Comparison of ENCODE assay signal across 8 cellular contexts in genomic region chr18:32092422-32093105, GRCh38. TPM values are rescaled to one million over a fixed set of nuclear protein-coding genes. Genes with fewer than 3 reads are reported as not detected.
A peak's percentile ranks its signal among the peaks of the same experiment; 100 is the strongest.
DNase-seq lines count a peak whose midpoint lies in the region; ATAC-seq, FAIRE-seq and TF ChIP-seq lines count a peak whose summit lies in the region.

No MANE protein-coding gene starts in this region.

- peaks cover 45% of the 10 kb centered on the region for H3K36me3 ChIP-seq in DOHH2 (ENCODE audit: control insufficient read depth, low read length)
- H3K36me3 ChIP-seq in GM23248 (ENCODE audit: low read depth): no peaks in the 10 kb centered on the region
- peaks cover 30% of the 10 kb centered on the region; the same call in 1 of the 2 replicates for H3K36me3 ChIP-seq in Karpas-422 (ENCODE audit: insufficient read depth, low read length)
- no peaks in the 10 kb centered on the region for H3K36me3 ChIP-seq in fibroblast of lung (ENCODE audit: control insufficient read depth, insufficient read depth, low read length)

- no peak for FAIRE-seq in RCC 7860 (lab: Jason Lieb, UNC)

- DNase-seq in GM23248: peak; percentile 99
- peak; percentile 99 for DNase-seq in Karpas-422
- DNase-seq in RCC 7860 (ENCODE audit: low spot score): peak; percentile 87
- peak; percentile 100 for DNase-seq in activated T-helper 1 cell treated with anti-CD3 and anti-CD28 coated beads, Interleukin-2, amount 50 U/mL, for 16 hours (ENCODE audit: low read depth in 1 of 2, low spot score in 1 of 2)
- DNase-seq in fibroblast of lung (ENCODE audit: low read depth in 2 of 2): peak; percentile 95 to 97
- DNase-seq in naive thymus-derived CD8-positive, alpha-beta T cell: peak in 9 of 10 donors; percentile 98 to 100 (median 99)
- DNase-seq in stimulated activated naive B cell treated with anti-CD40 and anti-IgM and Interleukin-4, amounts not matched to agents 10 μg/mL and 1 μg/mL and 100 μg/mL, for 72 hours: peak; percentile 99

- H3K9ac ChIP-seq in GM23248: peak overlapping the region; percentile 97
- peak overlapping the region; percentile 97 for H3K9ac ChIP-seq in Karpas-422 (ENCODE audit: low read length)
- peak overlapping the region; percentile 92 for H3K9ac ChIP-seq in fibroblast of lung (ENCODE audit: insufficient read depth, low read length)

- H3K4me1 Mint-ChIP-seq in naive thymus-derived CD8-positive, alpha-beta T cell: peaks cover 23 to 48% (median 46%) of the 10 kb centered on the region in 4 donors
- H3K4me1 Mint-ChIP-seq in stimulated activated naive B cell treated with anti-CD40 and anti-IgM and Interleukin-4, amounts not matched to agents 10 μg/mL and 1 μg/mL and 100 μg/mL, for 72 hours: peaks cover 23 to 39% of the 10 kb centered on the region in 2 donors

- peak overlapping the region; percentile 91 for H2AFZ ChIP-seq in GM23248
- 0 out of 2 replicates have a peak overlapping the region, but pooled peaks have one; percentile 45 for H2AFZ ChIP-seq in Karpas-422 (ENCODE audit: low read length)
- peak overlapping the region; percentile 87 for H2AFZ ChIP-seq in fibroblast of lung (ENCODE audit: low read length)

- peaks cover 5 to 27% (median 6%) of the 10 kb centered on the region in 3 donors for H3K36me3 Mint-ChIP-seq in naive thymus-derived CD8-positive, alpha-beta T cell
- peaks cover 30 to 40% of the 10 kb centered on the region in 2 donors for H3K36me3 Mint-ChIP-seq in stimulated activated naive B cell treated with anti-CD40 and anti-IgM and Interleukin-4, amounts not matched to agents 10 μg/mL and 1 μg/mL and 100 μg/mL, for 72 hours

- ATAC-seq in naive thymus-derived CD8-positive, alpha-beta T cell: peak; percentile 79 to 83
- peak; percentile 86 to 90 for ATAC-seq in stimulated activated naive B cell treated with anti-CD40 and anti-IgM and Interleukin-4, amounts not matched to agents 10 μg/mL and 1 μg/mL and 100 μg/mL, for 72 hours (replicated peaks)

- H4K20me1 ChIP-seq in DOHH2 (ENCODE audit: control insufficient read depth, insufficient read depth, low read depth, low read length) (peaks cover 24% of the 10 kb centered on the region), GM23248 (ENCODE audit: insufficient read depth) (no peaks in the 10 kb centered on the region), Karpas-422 (ENCODE audit: insufficient read depth, low read depth, low read length) (peaks cover 21% of the 10 kb centered on the region; the same call in 1 of the 2 replicates), fibroblast of lung (ENCODE audit: control insufficient read depth, extremely low read depth, insufficient read depth, low read length) (no peaks in the 10 kb centered on the region)

- H3K27ac ChIP-seq in DOHH2 (ENCODE audit: low read depth, low read length): peak overlapping the region; percentile 94
- peak overlapping the region; percentile 98 for H3K27ac ChIP-seq in GM23248
- peak overlapping the region; percentile 93 for H3K27ac ChIP-seq in Karpas-422 (ENCODE audit: low read length)
- H3K27ac ChIP-seq in fibroblast of lung (ENCODE audit: insufficient read depth, low read length): peak overlapping the region; percentile 96

- POLR2A ChIA-PET in naive thymus-derived CD8-positive, alpha-beta T cell (lab: Charles Lee): interaction anchor here (0.5 to 6.1 kb wide), 14 partner anchors 8 to 150 kb away, joined by 3 to 135 read pairs (median 4); partner anchors contain the start of genes RNF125 and TRAPPC8

- H3K27me3 Mint-ChIP-seq in naive thymus-derived CD8-positive, alpha-beta T cell: no peaks in the 10 kb centered on the region
- H3K27me3 Mint-ChIP-seq in stimulated activated naive B cell treated with anti-CD40 and anti-IgM and Interleukin-4, amounts not matched to agents 10 μg/mL and 1 μg/mL and 100 μg/mL, for 72 hours: no peaks in the 10 kb centered on the region

- peak overlapping the region; percentile 76 for H3K4me3 ChIP-seq in DOHH2 (ENCODE audit: low read length)
- peak overlapping the region; percentile 92 for H3K4me3 ChIP-seq in GM23248
- H3K4me3 ChIP-seq in Karpas-422 (ENCODE audit: low read length): peak overlapping the region; percentile 96
- peak overlapping the region; percentile 84 to 97 (median 90) for H3K4me3 ChIP-seq in fibroblast of lung (replicated peaks in 1 of 4; ENCODE audit: control extremely low read depth in 1 of 4, insufficient read depth in 1 of 4, low read depth in 3 of 4, low read length in 4 of 4)

- TF ChIP-seq CTCF in DOHH2 (IDR thresholded peaks at IDR 0.05; ENCODE audit: low read depth, low read length, poor library complexity, severe bottlenecking) (no peak), fibroblast of lung (conservative IDR thresholded peaks at IDR 0.05 in 1 of 2, IDR thresholded peaks at IDR 0.05 in 1 of 2; ENCODE audit: low read depth in 1 of 2, low read length in 2 of 2) (no peak)

- H3K4me2 ChIP-seq in DOHH2 (ENCODE audit: low read length) (peak overlapping the region; percentile 92), GM23248 (ENCODE audit: unreplicated experiment) (peak overlapping the region; percentile 94), Karpas-422 (ENCODE audit: low read depth, low read length, poor library complexity, severe bottlenecking) (peak overlapping the region; percentile 96), fibroblast of lung (ENCODE audit: extremely low read depth, insufficient read depth, low read length) (peak overlapping the region; percentile 88)

- peak overlapping the region; percentile 88 to 99 (median 98) for H3K27ac Mint-ChIP-seq in naive thymus-derived CD8-positive, alpha-beta T cell
- H3K27ac Mint-ChIP-seq in stimulated activated naive B cell treated with anti-CD40 and anti-IgM and Interleukin-4, amounts not matched to agents 10 μg/mL and 1 μg/mL and 100 μg/mL, for 72 hours: peak overlapping the region; percentile 99

- H3K4me1 ChIP-seq in DOHH2 (ENCODE audit: control insufficient read depth, low read length) (peaks cover 24% of the 10 kb centered on the region), GM23248 (ENCODE audit: insufficient read depth) (peaks cover 11% of the 10 kb centered on the region), Karpas-422 (ENCODE audit: low read length) (peaks cover 20% of the 10 kb centered on the region), fibroblast of lung (ENCODE audit: control insufficient read depth, extremely low read depth, insufficient read depth, low read length) (no peaks in the 10 kb centered on the region)

- in situ Hi-C loops in GM23248 (cut with MboI): no loop called here

- H3F3A ChIP-seq in DOHH2 (ENCODE audit: control insufficient read depth, insufficient read depth) (peaks cover 6% of the 10 kb centered on the region), GM23248 (ENCODE audit: insufficient read depth) (peaks cover 12% of the 10 kb centered on the region)

- no peaks in the 10 kb centered on the region for H3K27me3 ChIP-seq in DOHH2 (ENCODE audit: control insufficient read depth, low read length)
- H3K27me3 ChIP-seq in GM23248 (replicated peaks; ENCODE audit: insufficient read depth): no peaks in the 10 kb centered on the region
- H3K27me3 ChIP-seq in Karpas-422 (ENCODE audit: low read length): no peaks in the 10 kb centered on the region
- no peaks in the 10 kb centered on the region for H3K27me3 ChIP-seq in fibroblast of lung (ENCODE audit: control insufficient read depth, insufficient read depth, low read length)

- H3K79me2 ChIP-seq in DOHH2 (ENCODE audit: control insufficient read depth, low read length) (peaks cover 51% of the 10 kb centered on the region), GM23248 (ENCODE audit: insufficient read depth) (peaks cover 46% of the 10 kb centered on the region), Karpas-422 (ENCODE audit: low read length) (peaks cover 51% of the 10 kb centered on the region), fibroblast of lung (ENCODE audit: control insufficient read depth, insufficient read depth, low read length) (peaks cover 47% of the 10 kb centered on the region)

- H3K4me3 Mint-ChIP-seq in naive thymus-derived CD8-positive, alpha-beta T cell: peak overlapping the region; percentile 97 to 99 (median 99)
- peak overlapping the region; percentile 96 to 100 for H3K4me3 Mint-ChIP-seq in stimulated activated naive B cell treated with anti-CD40 and anti-IgM and Interleukin-4, amounts not matched to agents 10 μg/mL and 1 μg/mL and 100 μg/mL, for 72 hours

- no peaks in the 10 kb centered on the region for H3K9me3 ChIP-seq in DOHH2 (ENCODE audit: control insufficient read depth, insufficient read depth, low read length)
- H3K9me3 ChIP-seq in GM23248 (ENCODE audit: low read depth): no peaks in the 10 kb centered on the region
- H3K9me3 ChIP-seq in Karpas-422 (ENCODE audit: low read length): no peaks in the 10 kb centered on the region
- no peaks in the 10 kb centered on the region for H3K9me3 ChIP-seq in fibroblast of lung (ENCODE audit: control insufficient read depth, insufficient read depth, low read depth, low read length)

- WGBS in GM23248 (ENCODE audit: low coverage in 1 of 2, low lambda C conversion rate in 2 of 2, missing lambda C conversion rate in 2 of 2), 2 experiments: 1 to 2% methylated on average over 34 to 65 of the region's 77 CpGs

- no peaks in the 10 kb centered on the region for H3K9me3 Mint-ChIP-seq in naive thymus-derived CD8-positive, alpha-beta T cell
- no peaks in the 10 kb centered on the region for H3K9me3 Mint-ChIP-seq in stimulated activated naive B cell treated with anti-CD40 and anti-IgM and Interleukin-4, amounts not matched to agents 10 μg/mL and 1 μg/mL and 100 μg/mL, for 72 hours

- H3K9me2 ChIP-seq in DOHH2 (replicated peaks; ENCODE audit: control insufficient read depth, low read length) (no peaks in the 10 kb centered on the region), GM23248 (ENCODE audit: insufficient read depth) (no peaks in the 10 kb centered on the region), Karpas-422 (replicated peaks; ENCODE audit: insufficient read depth, low read length) (no peaks in the 10 kb centered on the region)

RNA-seq across cellular contexts. Expression of gene RNF138, which starts 0.9 kb away (rescaled TPM):
- total RNA-seq in GM23248 (2014; rRNA removed; shearing (Covaris generic)): 14.4 and 26.4 TPM in 2 replicates
- polyA plus RNA-seq in GM23248 (2016; fragmentation: Nextera tagmentation; extraction: Ambion mirVana) (15.4 and 19.6 TPM in 2 replicates), fibroblast of lung (15.8 and 21.0 TPM in 2 replicates)
- total RNA-seq in Karpas-422 (2014; rRNA removed; shearing (Covaris generic); ENCODE audit: low replicate concordance): 21.8 and 34.0 TPM in 2 replicates
- total RNA-seq in fibroblast of lung: 20.5 and 24.6 TPM in 2 replicates
- 12.5 and 14.1 TPM in 2 replicates for polyA plus RNA-seq in fibroblast of lung (2012)
- polyA minus RNA-seq in fibroblast of lung (ENCODE audit: low replicate concordance): 2.8 and 8.3 TPM in 2 replicates
- total RNA-seq in naive thymus-derived CD8-positive, alpha-beta T cell: 10 to 100 TPM; 78.3 to 90.1 TPM
- 100 to 1,000 TPM; 109 to 125 (median 113) TPM for polyA plus RNA-seq in naive thymus-derived CD8-positive, alpha-beta T cell

Comparison
In these comparisons a context has a peak if more than half of its experiments do, and no peak if none do; other contexts are left out.
1. Peak in every context shown above with its lines: DNase-seq, ATAC-seq, H3K4me3 ChIP-seq and H3K27ac ChIP-seq.